8 cellular contexts compared by ENCODE assay signal in the genomic region with DNA sequence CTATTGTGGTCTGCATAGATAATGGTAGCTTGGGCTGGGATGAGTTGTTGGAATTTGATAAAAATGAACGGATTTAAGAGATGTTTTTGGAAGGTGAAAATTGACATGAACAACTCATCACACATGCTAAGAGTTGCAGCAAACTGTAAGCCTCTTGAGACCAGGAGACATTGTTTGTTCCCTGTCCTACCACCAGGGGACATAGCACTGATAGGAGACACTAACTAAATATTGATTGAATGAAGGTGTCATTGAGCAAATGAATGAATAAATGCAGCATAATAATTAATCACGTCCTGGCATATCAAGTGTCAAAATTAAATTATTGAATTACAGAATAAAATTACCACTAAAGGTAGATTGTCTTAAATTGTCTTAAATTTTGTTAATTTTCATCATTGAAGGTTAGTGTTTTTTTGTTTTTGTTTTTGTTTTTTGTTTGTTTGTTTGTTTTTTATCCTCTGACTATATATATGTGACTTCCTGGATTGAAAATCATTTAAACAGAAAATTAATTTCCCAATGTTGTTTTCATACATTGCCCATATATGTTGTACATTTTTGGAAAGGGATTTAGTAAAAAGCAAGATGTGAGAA.
DNase-seq lines count a peak whose midpoint lies in the region; ATAC-seq and TF ChIP-seq lines count a peak whose summit lies in the region.

No MANE protein-coding gene starts in this region.

- H3K4me1 ChIP-seq in endodermal cell (ENCODE audit: control insufficient read depth, insufficient read depth, low read length) (no peaks in the 10 kb centered on the region), sigmoid colon (peaks cover 0 to 18% (median 11%) of the 10 kb centered on the region in 4 donors)

- H3K4me3 ChIP-seq in endodermal cell (ENCODE audit: low read length) = no peak overlapping the region
- no peak overlapping the region for H3K4me3 ChIP-seq in sigmoid colon

- H3K27ac ChIP-seq in endodermal cell (ENCODE audit: low read depth, low read length) = no peak overlapping the region
- H3K27ac ChIP-seq in sigmoid colon = peak overlapping the region in 1 of 4 donors; percentile 91

- no peak overlapping the region for H3K9ac ChIP-seq in endodermal cell (ENCODE audit: extremely low read depth, low read length, poor library complexity, severe bottlenecking)

- H3K36me3 Mint-ChIP-seq in activated T-cell treated with anti-CD3 and anti-CD28 coated beads, Interleukin-2, amount 50 U/mL, for 4 hours (ENCODE audit: insufficient read depth) = no peaks in the 10 kb centered on the region
- H3K36me3 Mint-ChIP-seq in activated T-cell treated with anti-CD3 and anti-CD28 coated beads, Interleukin-2, amount 50 U/mL, for 24 hours (ENCODE audit: low read depth) = no peaks in the 10 kb centered on the region
- H3K36me3 Mint-ChIP-seq in endodermal cell (ENCODE audit: low read depth) = no peaks in the 10 kb centered on the region

- TF ChIP-seq EP300 in sigmoid colon (IDR thresholded peaks at IDR 0.05) = no peak

- no peaks in the 10 kb centered on the region for H3K36me3 ChIP-seq in endodermal cell (ENCODE audit: control insufficient read depth, insufficient read depth, low read length)
- no peaks in the 10 kb centered on the region for H3K36me3 ChIP-seq in sigmoid colon

- H3K27me3 ChIP-seq in endodermal cell (ENCODE audit: control insufficient read depth, insufficient read depth, low read length, poor library complexity, severe bottlenecking) = no peaks in the 10 kb centered on the region
- no peaks in the 10 kb centered on the region for H3K27me3 ChIP-seq in sigmoid colon

- WGBS in endodermal cell (ENCODE audit: insufficient coverage in 1 of 2, insufficient read length in 1 of 2), 2 experiments = 50 to 57% methylated on average over 1 to 2 of the region's 2 CpGs
- 85 to 91% methylated on average over 2 of the region's 2 CpGs for WGBS in sigmoid colon, 2 donors

- H3K27ac Mint-ChIP-seq in activated T-cell treated with anti-CD3 and anti-CD28 coated beads, Interleukin-2, amount 50 U/mL, for 24 hours = no peak overlapping the region
- no peak overlapping the region for H3K27ac Mint-ChIP-seq in endodermal cell

- no peak for ATAC-seq in activated T-cell treated with anti-CD3 and anti-CD28 coated beads, Interleukin-2, amount 50 U/mL, for 4 hours
- ATAC-seq in GM21576 (IDR thresholded peaks at IDR 0.05; ENCODE audit: unreplicated experiment) = no peak
- ATAC-seq in HG03159 (IDR thresholded peaks at IDR 0.05; ENCODE audit: unreplicated experiment) = no peak

- intact Hi-C loops in sigmoid colon (cut with DNase I) = loop anchor here (5.0 kb wide), 1 partner anchor 93 kb away; no protein-coding TSS in a partner anchor

- TF ChIP-seq CTCF in endodermal cell (conservative IDR thresholded peaks at IDR 0.05) (peak; percentile 72), sigmoid colon (IDR thresholded peaks at IDR 0.05) (peak in 3 of 4 experiments; percentile 23 to 39 (median 27))

- H3K4me3 Mint-ChIP-seq in activated T-cell treated with anti-CD3 and anti-CD28 coated beads, Interleukin-2, amount 50 U/mL, for 4 hours = no peak overlapping the region
- no peak overlapping the region for H3K4me3 Mint-ChIP-seq in activated T-cell treated with anti-CD3 and anti-CD28 coated beads, Interleukin-2, amount 50 U/mL, for 24 hours
- no peak overlapping the region for H3K4me3 Mint-ChIP-seq in endodermal cell

- H3K4me1 Mint-ChIP-seq in activated T-cell treated with anti-CD3 and anti-CD28 coated beads, Interleukin-2, amount 50 U/mL, for 4 hours (ENCODE audit: low read depth) = peaks cover 15% of the 10 kb centered on the region
- H3K4me1 Mint-ChIP-seq in activated T-cell treated with anti-CD3 and anti-CD28 coated beads, Interleukin-2, amount 50 U/mL, for 24 hours (ENCODE audit: low read depth) = peaks cover 20% of the 10 kb centered on the region
- peaks cover 6% of the 10 kb centered on the region for H3K4me1 Mint-ChIP-seq in endodermal cell

- peak; percentile 7 for DNase-seq in activated T-cell treated with anti-CD3 and anti-CD28 coated beads, Interleukin-2, amount 50 U/mL, for 4 hours
- no peak for DNase-seq in activated T-cell treated with anti-CD3 and anti-CD28 coated beads, Interleukin-2, amount 50 U/mL, for 24 hours
- DNase-seq in NCI-H460 (ENCODE audit: extremely low read depth, low read depth) (peak; percentile 23), endodermal cell (no peak), sigmoid colon (no peak), DMS114 treated with DMSO at 0.1 percent for 48 hours (lab: John Stamatoyannopoulos, UW; ENCODE audit: unreplicated experiment) (no peak)

- TF ChIP-seq POLR2A in sigmoid colon (IDR thresholded peaks at IDR 0.05) = no peak

- H3K9me3 ChIP-seq in endodermal cell (ENCODE audit: control insufficient read depth, low read length) (no peaks in the 10 kb centered on the region), sigmoid colon (no peaks in the 10 kb centered on the region)

- H3K9me3 Mint-ChIP-seq in activated T-cell treated with anti-CD3 and anti-CD28 coated beads, Interleukin-2, amount 50 U/mL, for 4 hours = no peaks in the 10 kb centered on the region
- no peaks in the 10 kb centered on the region for H3K9me3 Mint-ChIP-seq in activated T-cell treated with anti-CD3 and anti-CD28 coated beads, Interleukin-2, amount 50 U/mL, for 24 hours
- H3K9me3 Mint-ChIP-seq in endodermal cell = peaks cover 5% of the 10 kb centered on the region

- H3K27me3 Mint-ChIP-seq in activated T-cell treated with anti-CD3 and anti-CD28 coated beads, Interleukin-2, amount 50 U/mL, for 4 hours (ENCODE audit: low read depth) = no peaks in the 10 kb centered on the region
- H3K27me3 Mint-ChIP-seq in activated T-cell treated with anti-CD3 and anti-CD28 coated beads, Interleukin-2, amount 50 U/mL, for 24 hours = no peaks in the 10 kb centered on the region
- no peaks in the 10 kb centered on the region for H3K27me3 Mint-ChIP-seq in endodermal cell (ENCODE audit: insufficient read depth)

Comparison
In these comparisons a context has a peak if more than half of its experiments do, and no peak if none do; other contexts are left out.
1. DNase-seq: peak in activated T-cell treated with anti-CD3 and anti-CD28 coated beads, Interleukin-2, amount 50 U/mL, for 4 hours (single experiment) and NCI-H460 (single experiment); none in activated T-cell treated with anti-CD3 and anti-CD28 coated beads, Interleukin-2, amount 50 U/mL, for 24 hours (single experiment), endodermal cell (single experiment), sigmoid colon (single experiment) and DMS114 treated with DMSO at 0.1 percent for 48 hours (single experiment).